32 cellular contexts compared by ENCODE assay signal in genomic region chr19:3959766-3960131, GRCh38. TPM values are rescaled to one million over a fixed set of nuclear protein-coding genes. Genes with fewer than 3 reads are reported as not detected.
"Had no signal": no experiment of that assay in that cellular context is flagged by ENCODE, and none has a peak within 500 bp of the region (broad histone marks: within the 10 kb centered on the region; RNA-seq: fewer than 3 reads in every experiment).

No MANE protein-coding gene starts in this region.

- H3K9me3 ChIP-seq: colonic mucosa, esophagus squamous epithelium, heart left ventricle, left ventricle myocardium inferior, lower lobe of right lung, ovary, thyroid gland had no signal

- H2AFZ ChIP-seq: hepatocyte had no signal

- H3K9me3 Mint-ChIP-seq: central memory CD8-positive, alpha-beta T cell; dendritic cell treated with granulocyte-macrophage colony-stimulating factor and Interleukin-4, amounts not matched to agents 40 ng/mL and 50 ng/mL, for 4 days; naive thymus-derived CD8-positive, alpha-beta T cell; nephron progenitor cell; stimulated activated naive CD8-positive, alpha-beta T cell treated with anti-CD3 and anti-CD28 coated beads, Interleukin-15, amount 100 ng/mL, for 72 hours; type B pancreatic cell had no signal

- H3K4me3 Mint-ChIP-seq: central memory CD8-positive, alpha-beta T cell; dendritic cell treated with granulocyte-macrophage colony-stimulating factor and Interleukin-4, amounts not matched to agents 40 ng/mL and 50 ng/mL, for 4 days; naive thymus-derived CD8-positive, alpha-beta T cell; nephron progenitor cell; stimulated activated naive CD8-positive, alpha-beta T cell treated with anti-CD3 and anti-CD28 coated beads, Interleukin-15, amount 100 ng/mL, for 72 hours; type B pancreatic cell had no signal

- H3K4me1 Mint-ChIP-seq: central memory CD8-positive, alpha-beta T cell; naive thymus-derived CD8-positive, alpha-beta T cell; nephron progenitor cell; stimulated activated naive CD8-positive, alpha-beta T cell treated with anti-CD3 and anti-CD28 coated beads, Interleukin-15, amount 100 ng/mL, for 72 hours had no signal

- H3K4me3 ChIP-seq: colonic mucosa, esophagus squamous epithelium, heart left ventricle, hepatocyte, left ventricle myocardium inferior, lower lobe of right lung, ovary, smooth muscle cell, thyroid gland had no signal

- H3K27ac ChIP-seq: colonic mucosa, esophagus squamous epithelium, hepatocyte, lower lobe of right lung, ovary, thyroid gland had no signal

- H3K27ac Mint-ChIP-seq: dendritic cell treated with granulocyte-macrophage colony-stimulating factor and Interleukin-4, amounts not matched to agents 40 ng/mL and 50 ng/mL, for 4 days; naive thymus-derived CD8-positive, alpha-beta T cell; nephron progenitor cell; stimulated activated naive CD8-positive, alpha-beta T cell treated with anti-CD3 and anti-CD28 coated beads, Interleukin-15, amount 100 ng/mL, for 72 hours; type B pancreatic cell had no signal

- H3K36me3 ChIP-seq: ovary had no signal

- FAIRE-seq: frontal cortex, islet of Langerhans had no signal

- H3K36me3 Mint-ChIP-seq: type B pancreatic cell had no signal

- H3K27me3 ChIP-seq: colonic mucosa, esophagus squamous epithelium, heart left ventricle, hepatocyte, ovary, thyroid gland had no signal

- H3K4me2 ChIP-seq: hepatocyte, smooth muscle cell had no signal

- H3K27me3 Mint-ChIP-seq: central memory CD8-positive, alpha-beta T cell; dendritic cell treated with granulocyte-macrophage colony-stimulating factor and Interleukin-4, amounts not matched to agents 40 ng/mL and 50 ng/mL, for 4 days; naive thymus-derived CD8-positive, alpha-beta T cell; stimulated activated naive CD8-positive, alpha-beta T cell treated with anti-CD3 and anti-CD28 coated beads, Interleukin-15, amount 100 ng/mL, for 72 hours; type B pancreatic cell had no signal

- DNase-seq: colonic mucosa; effector CD8-positive, alpha-beta T cell; erythroblast; esophagus squamous epithelium; left cardiac atrium; left ventricle myocardium inferior; lower lobe of right lung; naive thymus-derived CD8-positive, alpha-beta T cell; nephron progenitor cell; occipital lobe; posterior cingulate gyrus; stimulated activated CD4-positive, alpha-beta T cell treated with anti-CD3 and anti-CD28 coated beads, Interleukin-12 subunit alpha, Interleukin-12 subunit beta, amount 100 ng/mL, for 4 hours; stimulated activated CD4-positive, alpha-beta T cell treated with anti-CD3 and anti-CD28 coated beads, Interleukin-1b, Interleukin-23, amount 100 ng/mL, for 48 hours; stimulated activated CD4-positive, alpha-beta T cell treated with anti-CD3 and anti-CD28 coated beads, Interleukin-4, amount 100 ng/mL, for 1 hour; stimulated activated CD8-positive, alpha-beta memory T cell treated with anti-CD3 and anti-CD28 coated beads, Interleukin-4, amount 100 ng/mL, for 48 hours; stimulated activated naive CD4-positive, alpha-beta T cell; stimulated activated naive CD8-positive, alpha-beta T cell treated with anti-CD3 and anti-CD28 coated beads, Interleukin-15, amount 100 ng/mL, for 72 hours; thyroid gland had no signal

- H3K4me1 ChIP-seq: colonic mucosa, lower lobe of right lung, thyroid gland had no signal

RNA-seq across cellular contexts. Expression of gene NMRK2, which starts 26.9 kb away (rescaled TPM):
- total RNA-seq: chondrocyte; esophagus squamous epithelium; frontal cortex; hepatocyte; kidney epithelial cell; lower lobe of right lung; mesenteric fat pad; naive thymus-derived CD8-positive, alpha-beta T cell; occipital lobe; smooth muscle cell; subcutaneous adipose tissue; temporal lobe; thyroid gland had no signal
- polyA plus RNA-seq: naive thymus-derived CD8-positive, alpha-beta T cell; smooth muscle cell had no signal
